In genomic region chr9:33164138-33164809, GRCh38 we compare ENCODE assay signal across 8 cellular contexts. TPM values are rescaled to one million over a fixed set of nuclear protein-coding genes. Genes with fewer than 3 reads are reported as not detected.
A peak's percentile ranks its signal among the peaks of the same experiment; 100 is the strongest.
DNase-seq lines count a peak whose midpoint lies in the region; TF ChIP-seq lines count a peak whose summit lies in the region.

No MANE protein-coding gene starts in this region.

- no peaks in the 10 kb centered on the region; the same call in 1 of the 2 replicates for H3K36me3 ChIP-seq in WERI-Rb-1

- peaks cover 5% of the 10 kb centered on the region for H3K36me3 Mint-ChIP-seq in HFFc6 (ENCODE audit: low read depth)
- H3K36me3 Mint-ChIP-seq in glutamatergic neuron (ENCODE audit: unreplicated experiment) = no peaks in the 10 kb centered on the region
- peaks cover 16% of the 10 kb centered on the region for H3K36me3 Mint-ChIP-seq in stimulated activated naive CD8-positive, alpha-beta T cell treated with anti-CD3 and anti-CD28 coated beads, Interleukin-15, Interleukin-2, amounts not matched to agents 100 ng/mL and 50 ng/mL, for 24 hours (ENCODE audit: low read depth)

- no peak for DNase-seq in HFFc6
- DNase-seq in WERI-Rb-1 = peak; percentile 46
- no peak for DNase-seq in glutamatergic neuron
- DNase-seq in stimulated activated CD4-positive, alpha-beta T cell treated with anti-CD3 and anti-CD28 coated beads, Interleukin-4, amount 100 ng/mL, for 1 hour = no peak
- DNase-seq in NCI-H1694 treated with DMSO at 0.1 percent for 48 hours (lab: John Stamatoyannopoulos, UW) = no peak
- no peak for DNase-seq in islet precursor cell

- H3K4me1 Mint-ChIP-seq in HFFc6 (ENCODE audit: low read depth) = peaks cover 79% of the 10 kb centered on the region
- peaks cover 45% of the 10 kb centered on the region for H3K4me1 Mint-ChIP-seq in glutamatergic neuron (ENCODE audit: low read depth, unreplicated experiment)
- H3K4me1 Mint-ChIP-seq in stimulated activated naive CD8-positive, alpha-beta T cell treated with anti-CD3 and anti-CD28 coated beads, Interleukin-15, Interleukin-2, amounts not matched to agents 100 ng/mL and 50 ng/mL, for 24 hours (ENCODE audit: low read depth) = peaks cover 82% of the 10 kb centered on the region

- H3K9me3 Mint-ChIP-seq in HFFc6 (no peaks in the 10 kb centered on the region), glutamatergic neuron (ENCODE audit: unreplicated experiment) (peaks cover 4% of the 10 kb centered on the region)
- H3K9me3 Mint-ChIP-seq in stimulated activated naive CD8-positive, alpha-beta T cell treated with anti-CD3 and anti-CD28 coated beads, Interleukin-15, Interleukin-2, amounts not matched to agents 100 ng/mL and 50 ng/mL, for 24 hours = no peaks in the 10 kb centered on the region

- peak overlapping the region; percentile 96 for H3K4me3 Mint-ChIP-seq in HFFc6
- peak overlapping the region; percentile 23 for H3K4me3 Mint-ChIP-seq in glutamatergic neuron (ENCODE audit: unreplicated experiment)
- peak overlapping the region; percentile 90 for H3K4me3 Mint-ChIP-seq in stimulated activated naive CD8-positive, alpha-beta T cell treated with anti-CD3 and anti-CD28 coated beads, Interleukin-15, Interleukin-2, amounts not matched to agents 100 ng/mL and 50 ng/mL, for 24 hours

- H3K27ac Mint-ChIP-seq in HFFc6 (peak overlapping the region; percentile 92), glutamatergic neuron (ENCODE audit: unreplicated experiment) (no peak overlapping the region)
- H3K27ac Mint-ChIP-seq in stimulated activated naive CD8-positive, alpha-beta T cell treated with anti-CD3 and anti-CD28 coated beads, Interleukin-15, Interleukin-2, amounts not matched to agents 100 ng/mL and 50 ng/mL, for 24 hours = peak overlapping the region; percentile 86

- TF ChIP-seq CTCF in GM12875 (IDR thresholded peaks at IDR 0.05; ENCODE audit: borderline replicate concordance, insufficient read depth, low read depth, low read length) = no peak
- no peak for TF ChIP-seq CTCF in HFFc6 (IDR thresholded peaks at IDR 0.05)
- no peak for TF ChIP-seq CTCF in WERI-Rb-1 (IDR thresholded peaks at IDR 0.05; ENCODE audit: low read depth, low read length)
- TF ChIP-seq CTCF in glutamatergic neuron (IDR thresholded peaks at IDR 0.05; ENCODE audit: partially characterized antibody, unreplicated experiment) = no peak

- H3K27ac ChIP-seq in WERI-Rb-1 = no peak overlapping the region; the same call in 1 of the 2 replicates

- peaks cover 2% of the 10 kb centered on the region for H3K27me3 Mint-ChIP-seq in HFFc6 (ENCODE audit: insufficient read depth)
- peaks cover 10% of the 10 kb centered on the region for H3K27me3 Mint-ChIP-seq in glutamatergic neuron (ENCODE audit: unreplicated experiment)
- H3K27me3 Mint-ChIP-seq in stimulated activated naive CD8-positive, alpha-beta T cell treated with anti-CD3 and anti-CD28 coated beads, Interleukin-15, Interleukin-2, amounts not matched to agents 100 ng/mL and 50 ng/mL, for 24 hours = no peaks in the 10 kb centered on the region

- H3K27me3 ChIP-seq in WERI-Rb-1 (ENCODE audit: insufficient read depth, low read depth, severe bottlenecking) = no peaks in the 10 kb centered on the region

- H3K9me3 ChIP-seq in WERI-Rb-1 (ENCODE audit: severe bottlenecking) = no peaks in the 10 kb centered on the region

- H3K4me3 ChIP-seq in GM12875 (ENCODE audit: low read depth, low read length) (peak overlapping the region; percentile 83), WERI-Rb-1 (ENCODE audit: low read depth, low read length) (no peak overlapping the region)

RNA-seq across cellular contexts. Expression of gene B4GALT1, which starts 2.9 kb away (rescaled TPM):
- 100 to 1,000 TPM in 4 of 6 experiments, 10 to 100 TPM in 2; 87.2 to 116 (median 106) TPM for total RNA-seq in HFFc6 (2021; fragmentation: NEBNext Ultra II Directional; extraction: Animal tissue kit (Norgen Biotek cat#: 25700))
- total RNA-seq in glutamatergic neuron (ENCODE audit: unreplicated experiment) = 5.4 TPM

Comparison
In these comparisons a context has a peak if more than half of its experiments do, and no peak if none do; other contexts are left out.
1. H3K4me3 Mint-ChIP-seq: peak in every context shown above with its lines; median percentile 96 in HFFc6; 90 in stimulated activated naive CD8-positive, alpha-beta T cell treated with anti-CD3 and anti-CD28 coated beads, Interleukin-15, Interleukin-2, amounts not matched to agents 100 ng/mL and 50 ng/mL, for 24 hours; 23 in glutamatergic neuron.
2. RNA of gene B4GALT1, which starts 2.9 kb away (total RNA-seq): 87.2 to 116 TPM in HFFc6; 5.4 TPM in glutamatergic neuron (single experiment); every median in the first group is over 10 times any median in the second.